Comparison of ENCODE assay signal across 9 cellular contexts in genomic region chr1:156676820-156677615, GRCh38. TPM values are rescaled to one million over a fixed set of nuclear protein-coding genes. Genes with fewer than 3 reads are reported as not detected.
DNase-seq lines count a peak whose midpoint lies in the region; ATAC-seq, FAIRE-seq and TF ChIP-seq lines count a peak whose summit lies in the region.
"Had no signal": no experiment of that assay in that cellular context is flagged by ENCODE, and none has a peak within 500 bp of the region (broad histone marks: within the 10 kb centered on the region; RNA-seq: fewer than 3 reads in every experiment).

TSS of gene NES (minus strand) at chr1:156677407. CDS start at chr1:156677264, 143 bp downstream.

- no peak for TF ChIP-seq RAD21 in GM12878 (IDR thresholded peaks at IDR 0.05; ENCODE audit: insufficient read depth, low read depth, low read length)

- H3K4me2 ChIP-seq in GM12878 (ENCODE audit: control insufficient read depth, insufficient read depth) (peak within 1 kb of the TSS; percentile 22; the same call in 1 of the 2 replicates), skeletal muscle satellite cell (ENCODE audit: low read length) (peak within 1 kb of the TSS; percentile 84)

- H3K9ac ChIP-seq in HUES48 (ENCODE audit: low read depth, low read length) (peak within 1 kb of the TSS; percentile 73), GM12878 (ENCODE audit: control insufficient read depth, insufficient read depth, low read length) (no peak within 1 kb of the TSS), skeletal muscle satellite cell (ENCODE audit: low read depth, low read length) (peak within 1 kb of the TSS; percentile 85)

- H3K36me3 ChIP-seq in HUES48 (ENCODE audit: control insufficient read depth, insufficient read depth, low read length) (peaks cover 23% of the 10 kb centered on the region), GM12878 (ENCODE audit: control insufficient read depth in 2 of 2, insufficient read depth in 2 of 2, low read length in 1 of 2) (no peaks in the 10 kb centered on the region), skeletal muscle satellite cell (ENCODE audit: insufficient read depth, low read length) (peaks cover 6% of the 10 kb centered on the region)

- CTCF ChIA-PET in GM12878 (lab: Yijun Ruan, JAX), result interaction anchor here (0.6 to 12.9 kb wide), 11 partner anchors 12 to 221 kb away, joined by 3 to 192 read pairs (median 10); partner anchors contain the start of genes ISG20L2 and METTL25B

- TF ChIP-seq CTCF in GM12878 (IDR thresholded peaks at IDR 0.05 in 2 of 3, conservative IDR thresholded peaks at IDR 0.05 in 1 of 3; ENCODE audit: control insufficient read depth in 2 of 3, extremely low read depth in 1 of 3, insufficient read depth in 1 of 3, low read depth in 3 of 3, low read length in 3 of 3), result no peak

- no peak for TF ChIP-seq POLR2A in GM12878 (IDR thresholded peaks at IDR 0.05; ENCODE audit: low read depth, low read length)

- H3K27me3 ChIP-seq in HUES48 (ENCODE audit: control insufficient read depth, insufficient read depth, low read length) (peaks cover 4% of the 10 kb centered on the region; the same call in 1 of the 2 replicates), GM12878 (replicated peaks in 1 of 2; ENCODE audit: control insufficient read depth in 2 of 2, insufficient read depth in 2 of 2, low read length in 1 of 2) (peaks cover 16 to 21% of the 10 kb centered on the region in 2 experiments), skeletal muscle satellite cell (ENCODE audit: control insufficient read depth, insufficient read depth, low read length) (peaks cover 29% of the 10 kb centered on the region)

- H3K4me1 ChIP-seq in HUES48 (ENCODE audit: control insufficient read depth, insufficient read depth, low read length) (peaks cover 46% of the 10 kb centered on the region), GM12878 (ENCODE audit: control insufficient read depth, insufficient read depth, low read length) (peaks cover 9% of the 10 kb centered on the region), skeletal muscle satellite cell (ENCODE audit: control insufficient read depth, insufficient read depth, low read length) (peaks cover 34% of the 10 kb centered on the region)

- BruUV-seq in GM12878 (replicated peaks; lab: Mats Ljungman, UMichigan), result no TSS peak

- DNase-seq in AG08396 (ENCODE audit: low spot score), result peak; percentile 87
- no peak for DNase-seq in GM12878 (ENCODE audit: low read depth, low spot score)
- peak; percentile 78 for DNase-seq in iPS-NIHi11 (ENCODE audit: low spot score)
- DNase-seq in NCI-H226, result no peak
- DNase-seq in SW 1271 (lab: John Stamatoyannopoulos, UW), result no peak

- 39% methylated on average over 59 of the region's 70 CpGs for WGBS in GM12878 (ENCODE audit: insufficient coverage, insufficient replicate concordance, low lambda C conversion rate, missing lambda C conversion rate)

- SMC1A ChIA-PET in GM12878 (lab: Charles Lee; ENCODE audit: uncharacterized antibody, unreplicated experiment), result interaction anchor here (0.6 to 4.0 kb wide), 4 partner anchors 15 to 324 kb away, joined by 3 to 33 read pairs (median 3); no protein-coding TSS in a partner anchor

- no peak for ATAC-seq in GM12878
- ATAC-seq in HG02759 (IDR thresholded peaks at IDR 0.05; ENCODE audit: unreplicated experiment), result no peak

- intact Hi-C loops in GM12878 (cut with micrococcal nuclease; ENCODE audit: unreplicated experiment), result no loop called here

- H3K27ac ChIP-seq in HUES48 (ENCODE audit: low read depth, low read length), result peak within 1 kb of the TSS; percentile 99
- no peak within 1 kb of the TSS for H3K27ac ChIP-seq in GM12878 (ENCODE audit: control insufficient read depth, insufficient read depth)

- H3K9me3 ChIP-seq in HUES48 (ENCODE audit: control insufficient read depth, insufficient read depth, low read length) (no peaks in the 10 kb centered on the region), GM12878 (replicated peaks; ENCODE audit: control insufficient read depth, insufficient read depth, low read length) (no peaks in the 10 kb centered on the region), skeletal muscle satellite cell (replicated peaks; ENCODE audit: low read length) (no peaks in the 10 kb centered on the region)

- H3K4me3 ChIP-seq in HUES48 (ENCODE audit: low read depth, low read length) (peak within 1 kb of the TSS; percentile 73), GM12878 (no peak within 1 kb of the TSS), skeletal muscle satellite cell (ENCODE audit: low read length) (peak within 1 kb of the TSS; percentile 71)

- POLR2A ChIA-PET in GM12878 (lab: Charles Lee), result interaction anchor here (1.4 kb wide), 1 partner anchor 17 kb away, joined by 4 read pairs; no protein-coding TSS in a partner anchor

- in situ Hi-C loops in GM12878 (cut with MboI), result no loop called here

- H2AFZ ChIP-seq in GM12878 (ENCODE audit: control insufficient read depth, low read depth, low read length), result peak within 1 kb of the TSS; percentile 52

- no peak for FAIRE-seq in GM12878 (lab: Jason Lieb, UNC)
- FAIRE-seq: islet of Langerhans had no signal

- no peaks in the 10 kb centered on the region for H4K20me1 ChIP-seq in GM12878 (ENCODE audit: control insufficient read depth, insufficient read depth)

- no peak for TF ChIP-seq EP300 in GM12878 (IDR thresholded peaks at IDR 0.05; ENCODE audit: borderline replicate concordance in 1 of 2, control insufficient read depth in 1 of 2, low read depth in 2 of 2, low read length in 2 of 2)

- RAD21 ChIA-PET in GM12878 (lab: Charles Lee; ENCODE audit: unreplicated experiment), result interaction anchor here (0.6 to 5.8 kb wide), 7 partner anchors 12 to 90 kb away, joined by 3 to 58 read pairs (median 3); no protein-coding TSS in a partner anchor

- no peaks in the 10 kb centered on the region for H3K79me2 ChIP-seq in GM12878 (ENCODE audit: control insufficient read depth, insufficient read depth, low read length)

TF ChIP-seq in GM12878, 131 proteins besides CTCF, POLR2A, EP300 and RAD21:
- TF ChIP-seq SIN3A (IDR thresholded peaks at IDR 0.05; ENCODE audit: low read depth, low read length) (no peak), ZNF24 (IDR thresholded peaks at IDR 0.05) (no peak), RUNX3 (IDR thresholded peaks at IDR 0.05; ENCODE audit: low read length) (no peak), SUZ12 (IDR thresholded peaks at IDR 0.05; ENCODE audit: unreplicated experiment) (peak; percentile 83), YBX1 (IDR thresholded peaks at IDR 0.05) (no peak)
- TF ChIP-seq, protein P1, sequence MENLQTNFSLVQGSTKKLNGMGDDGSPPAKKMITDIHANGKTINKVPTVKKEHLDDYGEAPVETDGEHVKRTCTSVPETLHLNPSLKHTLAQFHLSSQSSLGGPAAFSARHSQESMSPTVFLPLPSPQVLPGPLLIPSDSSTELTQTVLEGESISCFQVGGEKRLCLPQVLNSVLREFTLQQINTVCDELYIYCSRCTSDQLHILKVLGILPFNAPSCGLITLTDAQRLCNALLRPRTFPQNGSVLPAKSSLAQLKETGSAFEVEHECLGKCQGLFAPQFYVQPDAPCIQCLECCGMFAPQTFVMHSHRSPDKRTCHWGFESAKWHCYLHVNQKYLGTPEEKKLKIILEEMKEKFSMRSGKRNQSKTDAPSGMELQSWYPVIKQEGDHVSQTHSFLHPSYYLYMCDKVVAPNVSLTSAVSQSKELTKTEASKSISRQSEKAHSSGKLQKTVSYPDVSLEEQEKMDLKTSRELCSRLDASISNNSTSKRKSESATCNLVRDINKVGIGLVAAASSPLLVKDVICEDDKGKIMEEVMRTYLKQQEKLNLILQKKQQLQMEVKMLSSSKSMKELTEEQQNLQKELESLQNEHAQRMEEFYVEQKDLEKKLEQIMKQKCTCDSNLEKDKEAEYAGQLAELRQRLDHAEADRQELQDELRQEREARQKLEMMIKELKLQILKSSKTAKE (IDR thresholded peaks at IDR 0.05; ENCODE audit: low read depth, poor library complexity, severe bottlenecking), result no peak

RNA-seq across cellular contexts. Expression of gene NES, which starts in this region (rescaled TPM):
- total RNA-seq in GM12878 (2013; cell fraction: nucleolus; rRNA removed), result 0.17 and 0.24 TPM in 2 replicates
- total RNA-seq in GM12878 (2014; rRNA removed) (under 0.01 and 0.05 TPM in 2 replicates), GM12878 (2014; rRNA removed; fragmentation: Illumina TruSeq; extraction: Trizol) (under 0.01 and 0.05 TPM in 2 replicates), GM12878 (2021) (0.15 and 0.21 TPM in 2 replicates)
- not detected for polyA plus RNA-seq in GM12878 (2011; ENCODE audit: low read depth)
- polyA plus RNA-seq in GM12878 (2011; rRNA removed) (not detected in 2 replicates), GM12878 (2014; fragmentation: Illumina TruSeq; extraction: Trizol) (0.01 TPM in 1 of 2 replicates, not detected in the other), GM12878 (2014; fragmentation: Nextera tagmentation; extraction: Ambion mirVana) (not detected), GM12878 (2014; rRNA removed) (0.01 and 0.04 TPM in 2 replicates), GM12878 (2016; fragmentation: Nextera tagmentation; extraction: Ambion mirVana) (under 1 TPM in 1 of 2 experiments, not detected in 1; 0.03 TPM)
- not detected in 2 replicates for polyA plus RNA-seq in GM12878 (2011; cell fraction: cytosol; rRNA removed)
- not detected in 2 replicates for polyA plus RNA-seq in GM12878 (2011; cell fraction: nucleus; rRNA removed)
- 0.03 and 0.04 TPM in 2 replicates for polyA plus RNA-seq in GM12878 (2012)
- 0.05 TPM in 1 of 2 replicates, not detected in the other for polyA minus RNA-seq in GM12878 (2011; rRNA and poly(A)+ RNA removed)
- polyA minus RNA-seq in GM12878 (2011; cell fraction: cytosol; rRNA and poly(A)+ RNA removed), result not detected in 2 replicates
- polyA minus RNA-seq in GM12878 (2011; cell fraction: nucleus; rRNA and poly(A)+ RNA removed), result not detected in 2 replicates
- 10.6 and 46.1 TPM in 2 replicates for total RNA-seq in skeletal muscle satellite cell (2012; rRNA removed)

Comparison
In these comparisons a context has a peak if more than half of its experiments do, and no peak if none do; other contexts are left out.
1. DNase-seq: peak in AG08396 (single experiment) and iPS-NIHi11 (single experiment); none in GM12878 (single experiment), NCI-H226 (single experiment) and SW 1271 (0 of 2).